ENCODE assay signal across 17 cellular contexts in the genomic region with DNA sequence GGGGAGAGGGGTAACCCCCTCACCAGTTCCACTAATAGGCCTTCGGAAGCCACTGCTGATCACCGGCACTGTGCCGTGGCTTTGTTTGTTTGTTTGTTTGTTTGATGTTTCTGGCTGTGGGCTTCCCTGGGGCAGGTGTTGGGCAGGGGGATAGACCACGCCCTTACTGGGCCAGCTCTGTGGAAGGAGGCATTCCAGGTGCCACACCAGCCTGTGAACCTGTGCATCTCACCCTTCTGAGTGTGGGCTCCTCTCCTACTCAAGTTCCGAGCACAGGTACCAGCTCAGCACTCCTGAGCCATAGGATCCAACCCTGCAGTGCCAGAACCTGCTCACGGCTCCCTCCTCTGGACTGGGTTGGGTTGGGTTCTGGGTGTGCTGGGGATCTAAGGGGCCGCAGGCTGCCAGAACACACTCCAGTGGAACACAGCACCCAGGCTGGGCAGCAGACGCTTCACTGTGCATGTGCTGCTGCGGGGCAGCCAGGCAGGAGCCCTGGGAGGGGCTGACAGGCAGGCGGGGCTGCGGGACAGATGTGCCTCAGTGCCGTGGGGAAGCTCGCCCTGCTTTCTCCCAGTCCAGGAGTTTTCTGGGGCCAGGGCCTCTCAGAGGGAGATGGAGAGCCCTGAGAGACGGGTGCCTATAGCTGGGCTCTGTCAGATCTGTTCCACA.
DNase-seq lines count a peak whose midpoint lies in the region; ATAC-seq and TF ChIP-seq lines count a peak whose summit lies in the region.
"Had no signal": no experiment of that assay in that cellular context is flagged by ENCODE, and none has a peak within 500 bp of the region (broad histone marks: within the 10 kb centered on the region; RNA-seq: fewer than 3 reads in every experiment).

No MANE protein-coding gene starts in this region.

- H3K14ac ChIP-seq in neuronal stem cell (ENCODE audit: low read length), result peak overlapping the region; percentile 17

- no peak for TF ChIP-seq POLR2A in esophagus squamous epithelium (IDR thresholded peaks at IDR 0.05)

- no peak overlapping the region for H3K18ac ChIP-seq in neuronal stem cell (ENCODE audit: low read length)

- peak overlapping the region; percentile 39 for H4K91ac ChIP-seq in neuronal stem cell (ENCODE audit: low read depth, low read length, poor library complexity)

- H3K23ac ChIP-seq in neuronal stem cell (ENCODE audit: low read depth, low read length, poor library complexity), result no peak overlapping the region

- H3K4me1 Mint-ChIP-seq in GM23338 (no peaks in the 10 kb centered on the region), chondrocyte (ENCODE audit: low read depth) (no peaks in the 10 kb centered on the region)
- H3K4me1 Mint-ChIP-seq in activated T-cell treated with anti-CD3 and anti-CD28 coated beads, Interleukin-2, amount 50 U/mL, for 24 hours (ENCODE audit: low read depth), result no peaks in the 10 kb centered on the region
- H3K4me1 Mint-ChIP-seq: CD4-positive, alpha-beta memory T cell had no signal

- no peak overlapping the region for H3K4me3 Mint-ChIP-seq in GM23338
- H3K4me3 Mint-ChIP-seq in chondrocyte (ENCODE audit: unreplicated experiment), result no peak overlapping the region
- no peak overlapping the region for H3K4me3 Mint-ChIP-seq in activated T-cell treated with anti-CD3 and anti-CD28 coated beads, Interleukin-2, amount 50 U/mL, for 24 hours
- H3K4me3 Mint-ChIP-seq: CD4-positive, alpha-beta memory T cell had no signal

- no peaks in the 10 kb centered on the region for H3K79me1 ChIP-seq in neuronal stem cell (ENCODE audit: low read depth, low read length)

- no peaks in the 10 kb centered on the region for H3K9me2 ChIP-seq in GM23338 (ENCODE audit: insufficient read depth)

- intact Hi-C loops in esophagus squamous epithelium (cut with DNase I), result no loop called here

- WGBS in neuronal stem cell (ENCODE audit: extremely low coverage in 2 of 2, insufficient read length in 2 of 2, insufficient replicate concordance in 1 of 2), 2 donors, result no CpG with 5 or more reads among the region's 14 CpGs
- whole genome bisulfite sequencing in esophagus squamous epithelium, 2 donors, result 90% methylated on average over 7 of the region's 14 CpGs; no CpG with 5 or more reads in 1 of the 2 donors

- H2BK120ac ChIP-seq in neuronal stem cell (ENCODE audit: low read depth, low read length), result no peak overlapping the region

- peaks cover 23% of the 10 kb centered on the region for H3K9me3 Mint-ChIP-seq in GM23338
- H3K9me3 Mint-ChIP-seq in chondrocyte (ENCODE audit: low read depth), result peaks cover 5% of the 10 kb centered on the region
- H3K9me3 Mint-ChIP-seq in activated T-cell treated with anti-CD3 and anti-CD28 coated beads, Interleukin-2, amount 50 U/mL, for 24 hours, result peaks cover 8% of the 10 kb centered on the region

- no peaks in the 10 kb centered on the region for H4K20me1 ChIP-seq in GM23338 (replicated peaks; ENCODE audit: insufficient read depth)
- H4K20me1 ChIP-seq: BLaER1 had no signal

- H2AK5ac ChIP-seq in neuronal stem cell (ENCODE audit: low read depth, low read length), result no peak overlapping the region

- H3K27ac ChIP-seq in GM23338 (ENCODE audit: low read depth) (no peak overlapping the region), neuronal stem cell (replicated peaks; ENCODE audit: low read length) (no peak overlapping the region), esophagus squamous epithelium (no peak overlapping the region)
- H3K27ac ChIP-seq: BLaER1 had no signal

- no peaks in the 10 kb centered on the region for H3K36me3 ChIP-seq in GM23338 (ENCODE audit: insufficient read depth)
- no peaks in the 10 kb centered on the region for H3K36me3 ChIP-seq in neuronal stem cell (replicated peaks in 1 of 2; ENCODE audit: control insufficient read depth in 2 of 2, insufficient read depth in 2 of 2, low read length in 2 of 2)
- no peaks in the 10 kb centered on the region for H3K36me3 ChIP-seq in esophagus squamous epithelium
- H3K36me3 ChIP-seq: BLaER1 had no signal

- no peak overlapping the region for H3K4me3 ChIP-seq in GM23338
- H3K4me3 ChIP-seq in neuronal stem cell (ENCODE audit: low read length in 2 of 2), result no peak overlapping the region
- H3K4me3 ChIP-seq in esophagus squamous epithelium, result no peak overlapping the region
- H3K4me3 ChIP-seq: BLaER1 had no signal

- H4K8ac ChIP-seq in neuronal stem cell (ENCODE audit: low read depth, low read length), result no peak overlapping the region

- no peaks in the 10 kb centered on the region for H3K79me2 ChIP-seq in GM23338 (replicated peaks; ENCODE audit: insufficient read depth)

- no peak overlapping the region for H2BK12ac ChIP-seq in neuronal stem cell (ENCODE audit: low read length)

- no peaks in the 10 kb centered on the region for H3F3A ChIP-seq in GM23338 (replicated peaks; ENCODE audit: low read depth)

- H3K36me3 Mint-ChIP-seq in GM23338 (ENCODE audit: low read depth), result no peaks in the 10 kb centered on the region
- H3K36me3 Mint-ChIP-seq in chondrocyte (ENCODE audit: low read depth), result no peaks in the 10 kb centered on the region
- no peaks in the 10 kb centered on the region for H3K36me3 Mint-ChIP-seq in activated T-cell treated with anti-CD3 and anti-CD28 coated beads, Interleukin-2, amount 50 U/mL, for 24 hours (ENCODE audit: low read depth)
- H3K36me3 Mint-ChIP-seq: CD4-positive, alpha-beta memory T cell had no signal

- H3K9me3 ChIP-seq in neuronal stem cell (replicated peaks in 1 of 2; ENCODE audit: control insufficient read depth in 2 of 2, insufficient read depth in 1 of 2, low read depth in 1 of 2, low read length in 2 of 2) (no peaks in the 10 kb centered on the region), esophagus squamous epithelium (peaks cover 0 to 5% (median 0%) of the 10 kb centered on the region in 3 donors)
- H3K9me3 ChIP-seq: BLaER1 had no signal

- no peak overlapping the region for H2BK15ac ChIP-seq in neuronal stem cell (ENCODE audit: low read length)

- H3K27me3 Mint-ChIP-seq in GM23338 (ENCODE audit: insufficient read depth, low read depth, poor library complexity) (peaks cover 3% of the 10 kb centered on the region), chondrocyte (ENCODE audit: low read depth) (peaks cover 2% of the 10 kb centered on the region)
- H3K27me3 Mint-ChIP-seq in activated T-cell treated with anti-CD3 and anti-CD28 coated beads, Interleukin-2, amount 50 U/mL, for 24 hours, result no peaks in the 10 kb centered on the region
- H3K27me3 Mint-ChIP-seq: CD4-positive, alpha-beta memory T cell had no signal

- no peak overlapping the region for H2BK5ac ChIP-seq in neuronal stem cell (ENCODE audit: low read length)

- H3K4me2 ChIP-seq in GM23338, result no peak overlapping the region
- no peak overlapping the region for H3K4me2 ChIP-seq in neuronal stem cell (ENCODE audit: insufficient read depth, low read length, poor library complexity, severe bottlenecking)
- H3K4me2 ChIP-seq: BLaER1 had no signal

- peak overlapping the region; percentile 21 for H3K9ac ChIP-seq in neuronal stem cell (ENCODE audit: low read depth, low read length, poor library complexity)
- H3K9ac ChIP-seq: BLaER1 had no signal

- H3K27ac Mint-ChIP-seq in GM23338 (no peak overlapping the region), chondrocyte (ENCODE audit: unreplicated experiment) (no peak overlapping the region)
- no peak overlapping the region for H3K27ac Mint-ChIP-seq in activated T-cell treated with anti-CD3 and anti-CD28 coated beads, Interleukin-2, amount 50 U/mL, for 24 hours
- H3K27ac Mint-ChIP-seq: CD4-positive, alpha-beta memory T cell had no signal

- H3K27me3 ChIP-seq in GM23338 (ENCODE audit: insufficient read depth) (no peaks in the 10 kb centered on the region), neuronal stem cell (ENCODE audit: control insufficient read depth in 3 of 3, insufficient read depth in 3 of 3, low read depth in 1 of 3, low read length in 3 of 3) (no peaks in the 10 kb centered on the region), esophagus squamous epithelium (no peaks in the 10 kb centered on the region)
- H3K27me3 ChIP-seq: BLaER1 had no signal

- no peak overlapping the region for H3K4ac ChIP-seq in neuronal stem cell (ENCODE audit: low read length)

- DNase-seq in AG20443 (ENCODE audit: low spot score) (peak; percentile 13), GM23338 (ENCODE audit: low spot score) (no peak), chondrocyte (ENCODE audit: low spot score) (peak; percentile 72), neuronal stem cell (ENCODE audit: low spot score) (no peak), RPMI8226 (no peak), NCI-H2196 (lab: John Stamatoyannopoulos, UW; ENCODE audit: unreplicated experiment) (no peak), esophagus squamous epithelium (lab: John Stamatoyannopoulos, UW) (no peak)
- DNase-seq in activated T-cell treated with anti-CD3 and anti-CD28 coated beads, Interleukin-2, amount 50 U/mL, for 24 hours, result no peak
- DNase-seq: Calu3; CD4-positive, alpha-beta memory T cell; GOT3; KG1; NCI-H1105 treated with DMSO at 0.1 percent for 48 hours; NCI-H1694; NCI-H2081 treated with DMSO at 0.1 percent for 48 hours; PC-3 had no signal

- H2AFZ ChIP-seq in GM23338 (no peak overlapping the region), neuronal stem cell (ENCODE audit: low read length) (peak overlapping the region; percentile 37)

- ATAC-seq in GM23338, result peak; percentile 53; the same call in 2 of the 3 replicates
- ATAC-seq: PC-3 had no signal

- TF ChIP-seq CTCF in GM23338 (conservative IDR thresholded peaks at IDR 0.05; ENCODE audit: low read depth in 2 of 2) (no peak), chondrocyte (IDR thresholded peaks at IDR 0.05) (no peak), esophagus squamous epithelium (IDR thresholded peaks at IDR 0.05) (no peak)

- no peaks in the 10 kb centered on the region for H3K4me1 ChIP-seq in GM23338 (ENCODE audit: insufficient read depth)
- no peaks in the 10 kb centered on the region for H3K4me1 ChIP-seq in neuronal stem cell (ENCODE audit: control insufficient read depth in 2 of 2, insufficient read depth in 1 of 2, low read depth in 1 of 2, low read length in 2 of 2)
- H3K4me1 ChIP-seq in esophagus squamous epithelium, result no peaks in the 10 kb centered on the region
- H3K4me1 ChIP-seq: BLaER1 had no signal

TF ChIP-seq in GM23338, 12 proteins besides CTCF, POLR2A, EP300 and RAD21:
- TF ChIP-seq EZH2phosphoT487 (IDR thresholded peaks at IDR 0.05; ENCODE audit: unreplicated experiment) (no peak), POLR2AphosphoS5 (IDR thresholded peaks at IDR 0.05; ENCODE audit: low read depth) (no peak), STAT1 (IDR thresholded peaks at IDR 0.05; ENCODE audit: unreplicated experiment) (no peak)
TF ChIP-seq in GM23338: peak in this region for 0.

Comparison
In these comparisons a context has a peak if more than half of its experiments do, and no peak if none do; other contexts are left out.
1. DNase-seq: peak in AG20443 (single experiment) and chondrocyte (single experiment); none in GM23338 (single experiment), neuronal stem cell (single experiment), RPMI8226 (single experiment), activated T-cell treated with anti-CD3 and anti-CD28 coated beads, Interleukin-2, amount 50 U/mL, for 24 hours (single experiment), NCI-H2196 (single experiment) and esophagus squamous epithelium (single experiment).